15 cellular contexts compared by ENCODE assay signal in genomic region chr2:19033240-19033639, GRCh38.
"Had no signal": no experiment of that assay in that cellular context is flagged by ENCODE, and none has a peak within 500 bp of the region (broad histone marks: within the 10 kb centered on the region; RNA-seq: fewer than 3 reads in every experiment).

No MANE protein-coding gene starts in this region.

- H3K36me3 ChIP-seq: brain microvascular endothelial cell, gastroesophageal sphincter, sigmoid colon, transverse colon had no signal

- DNase-seq: activated CD4-positive, alpha-beta T cell treated with anti-CD3 and anti-CD28 coated beads, Interleukin-2, amount 50 U/mL, for 1 hour; activated naive CD4-positive, alpha-beta T cell; activated naive CD8-positive, alpha-beta T cell treated with anti-CD3 and anti-CD28 coated beads, Interleukin-2, amount 10 ng/mL, durations not matched to agents 7 days and 5 days; brain microvascular endothelial cell; cerebellar nuclear complex; endodermal cell; hippocampal formation; sigmoid colon; stimulated activated CD4-positive, alpha-beta T cell treated with anti-CD3 and anti-CD28 coated beads, Interleukin-12 subunit alpha, Interleukin-12 subunit beta, amount 100 ng/mL, for 4 hours; T-helper 1 cell; T1000; transverse colon had no signal

- H3K4me3 ChIP-seq: gastroesophageal sphincter, sigmoid colon, transverse colon had no signal

- H3K4me1 ChIP-seq: gastroesophageal sphincter, transverse colon had no signal

- H3K27ac ChIP-seq: brain microvascular endothelial cell, gastroesophageal sphincter, sigmoid colon, transverse colon had no signal

- H3K27me3 ChIP-seq: brain microvascular endothelial cell, gastroesophageal sphincter, sigmoid colon, transverse colon had no signal

- H3K9me3 ChIP-seq: gastroesophageal sphincter, sigmoid colon, transverse colon had no signal

- ATAC-seq: activated CD4-positive, CD25-positive, alpha-beta regulatory T cell treated with anti-CD3 and anti-CD28 coated beads, Interleukin-2, amount 50 U/mL, for 24 hours; gastroesophageal sphincter; stimulated activated effector memory CD8-positive, alpha-beta T cell treated with anti-CD3 and anti-CD28 coated beads, Interleukin-12 subunit alpha, Interleukin-12 subunit beta, amount 100 ng/mL, for 72 hours had no signal
